ENCODE assay signal across 8 cellular contexts in the genomic region with DNA sequence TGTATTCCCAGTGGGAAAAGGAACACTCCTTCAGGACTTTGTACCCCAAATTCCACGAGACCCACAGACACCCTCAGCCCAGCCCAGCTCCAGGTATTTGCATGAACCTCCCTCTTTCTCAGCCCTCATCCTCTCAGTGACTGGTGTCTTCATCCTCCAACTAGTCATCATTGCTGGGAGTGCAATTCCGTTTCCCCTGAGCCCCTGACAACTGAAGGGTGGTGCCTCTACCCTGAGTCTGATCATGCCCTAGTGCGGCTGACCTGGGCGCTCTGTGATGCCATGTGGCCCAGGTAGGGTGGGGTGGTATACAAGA. TPM values are rescaled to one million over a fixed set of nuclear protein-coding genes. Genes with fewer than 3 reads are reported as not detected.
A peak's percentile ranks its signal among the peaks of the same experiment; 100 is the strongest.
DNase-seq lines count a peak whose midpoint lies in the region; ATAC-seq and TF ChIP-seq lines count a peak whose summit lies in the region.

No MANE protein-coding gene starts in this region.

- H3K9me3 ChIP-seq in lung (ENCODE audit: control insufficient read depth in 2 of 2, insufficient read depth in 1 of 2, low read length in 1 of 2): no peaks in the 10 kb centered on the region

- ATAC-seq in activated CD8-positive, alpha-beta memory T cell treated with anti-CD3 and anti-CD28 coated beads, Interleukin-2, amount 10 ng/mL, durations not matched to agents 7 days and 5 days: peak; percentile 12
- ATAC-seq in HG03103 (IDR thresholded peaks at IDR 0.05; ENCODE audit: low read depth, unreplicated experiment) (peak; percentile 11), lung (ENCODE audit: insufficient read depth, low FRiP score) (no peak)

- H3K4me1 ChIP-seq in lung (ENCODE audit: control insufficient read depth in 2 of 2, insufficient read depth in 2 of 2, low read length in 2 of 2): peaks cover 0 to 11% of the 10 kb centered on the region in 2 donors

- no peaks in the 10 kb centered on the region for H3K27me3 ChIP-seq in lung (ENCODE audit: control insufficient read depth, insufficient read depth)

- H3K4me3 Mint-ChIP-seq in activated CD8-positive, alpha-beta memory T cell treated with anti-CD3 and anti-CD28 coated beads, Interleukin-2, amount 10 ng/mL, durations not matched to agents 7 days and 5 days: peak overlapping the region; percentile 86
- H3K4me3 Mint-ChIP-seq in activated naive CD8-positive, alpha-beta T cell treated with anti-CD3 and anti-CD28 coated beads for 36 hours: peak overlapping the region; percentile 84

- H3K27ac Mint-ChIP-seq in activated CD8-positive, alpha-beta memory T cell treated with anti-CD3 and anti-CD28 coated beads, Interleukin-2, amount 10 ng/mL, durations not matched to agents 7 days and 5 days: peak overlapping the region; percentile 83
- peak overlapping the region; percentile 81 for H3K27ac Mint-ChIP-seq in activated naive CD8-positive, alpha-beta T cell treated with anti-CD3 and anti-CD28 coated beads for 36 hours

- peak overlapping the region; percentile 11 to 65 for H3K27ac ChIP-seq in lung (ENCODE audit: low read depth in 1 of 2, low read length in 1 of 2)

- WGBS in lung, 2 donors: 16% methylated on average over 4 of the region's 4 CpGs

- TF ChIP-seq CTCF in lung (IDR thresholded peaks at IDR 0.05; ENCODE audit: control extremely low read depth, extremely low read depth): no peak

- H3K36me3 Mint-ChIP-seq in activated CD8-positive, alpha-beta memory T cell treated with anti-CD3 and anti-CD28 coated beads, Interleukin-2, amount 10 ng/mL, durations not matched to agents 7 days and 5 days: no peaks in the 10 kb centered on the region
- peaks cover 7% of the 10 kb centered on the region for H3K36me3 Mint-ChIP-seq in activated naive CD8-positive, alpha-beta T cell treated with anti-CD3 and anti-CD28 coated beads for 36 hours

- H3K9me3 Mint-ChIP-seq in activated CD8-positive, alpha-beta memory T cell treated with anti-CD3 and anti-CD28 coated beads, Interleukin-2, amount 10 ng/mL, durations not matched to agents 7 days and 5 days (ENCODE audit: low read depth): no peaks in the 10 kb centered on the region
- H3K9me3 Mint-ChIP-seq in activated naive CD8-positive, alpha-beta T cell treated with anti-CD3 and anti-CD28 coated beads for 36 hours: no peaks in the 10 kb centered on the region

- H3K27me3 Mint-ChIP-seq in activated CD8-positive, alpha-beta memory T cell treated with anti-CD3 and anti-CD28 coated beads, Interleukin-2, amount 10 ng/mL, durations not matched to agents 7 days and 5 days: no peaks in the 10 kb centered on the region
- no peaks in the 10 kb centered on the region for H3K27me3 Mint-ChIP-seq in activated naive CD8-positive, alpha-beta T cell treated with anti-CD3 and anti-CD28 coated beads for 36 hours

- no peak for DNase-seq in activated CD8-positive, alpha-beta memory T cell treated with anti-CD3 and anti-CD28 coated beads, Interleukin-2, amount 10 ng/mL, durations not matched to agents 7 days and 5 days
- no peak for DNase-seq in activated CD8-positive, alpha-beta memory T cell treated with anti-CD3 and anti-CD28 coated beads, Interleukin-2, amount 50 U/mL, for 48 hours
- no peak for DNase-seq in activated naive CD8-positive, alpha-beta T cell treated with anti-CD3 and anti-CD28 coated beads for 36 hours
- DNase-seq in lung (ENCODE audit: low spot score) (no peak), germinal center (ENCODE audit: low spot score) (no peak), COLO829 (ENCODE audit: low spot score) (no peak), HuH-7.5 (ENCODE audit: low spot score) (no peak)

- CTCF ChIA-PET in activated CD8-positive, alpha-beta memory T cell treated with anti-CD3 and anti-CD28 coated beads, Interleukin-2, amount 10 ng/mL, durations not matched to agents 7 days and 5 days (lab: Charles Lee): interaction anchor here (1.2 to 2.3 kb wide), 4 partner anchors 11 to 40 kb away, joined by 4 to 8 read pairs (median 6); a partner anchor contains a TSS

- H3K4me3 ChIP-seq in lung: no peak overlapping the region

- no peaks in the 10 kb centered on the region for H3K36me3 ChIP-seq in lung (ENCODE audit: control insufficient read depth in 2 of 2, insufficient read depth in 2 of 2, low read length in 2 of 2)

- H3K4me1 Mint-ChIP-seq in activated CD8-positive, alpha-beta memory T cell treated with anti-CD3 and anti-CD28 coated beads, Interleukin-2, amount 10 ng/mL, durations not matched to agents 7 days and 5 days: peaks cover 35% of the 10 kb centered on the region
- peaks cover 25% of the 10 kb centered on the region for H3K4me1 Mint-ChIP-seq in activated naive CD8-positive, alpha-beta T cell treated with anti-CD3 and anti-CD28 coated beads for 36 hours

RNA-seq across cellular contexts. Expression of a gene that starts 3.8 kb away (rescaled TPM):
- total RNA-seq in activated CD8-positive, alpha-beta memory T cell treated with anti-CD3 and anti-CD28 coated beads, Interleukin-2, amount 10 ng/mL, durations not matched to agents 7 days and 5 days: 10 to 100 TPM; 70.5 to 74.9 TPM
- 10 to 100 TPM; 59.1 to 62.2 TPM for total RNA-seq in activated naive CD8-positive, alpha-beta T cell treated with anti-CD3 and anti-CD28 coated beads for 36 hours
- 10 to 100 TPM; 26.1 to 35.3 TPM for total RNA-seq in lung
- 10 to 100 TPM; 37.4 to 58.5 TPM for polyA plus RNA-seq in lung

RNA-seq across cellular contexts. Expression of a gene that starts 24.6 kb away (rescaled TPM):
- 10 to 100 TPM; 53.8 to 72.3 TPM for total RNA-seq in activated CD8-positive, alpha-beta memory T cell treated with anti-CD3 and anti-CD28 coated beads, Interleukin-2, amount 10 ng/mL, durations not matched to agents 7 days and 5 days
- 10 to 100 TPM; 46.4 to 48.0 TPM for total RNA-seq in activated naive CD8-positive, alpha-beta T cell treated with anti-CD3 and anti-CD28 coated beads for 36 hours
- 10 to 100 TPM; 31.1 to 41.3 TPM for total RNA-seq in lung
- polyA plus RNA-seq in lung: 10 to 100 TPM; 17.1 to 31.5 TPM

RNA-seq across cellular contexts. Expression of a gene that starts 36.9 kb away (rescaled TPM):
- 10 to 100 TPM; 27.4 to 27.9 TPM for total RNA-seq in activated CD8-positive, alpha-beta memory T cell treated with anti-CD3 and anti-CD28 coated beads, Interleukin-2, amount 10 ng/mL, durations not matched to agents 7 days and 5 days
- 10 to 100 TPM; 15.9 to 16.8 TPM for total RNA-seq in activated naive CD8-positive, alpha-beta T cell treated with anti-CD3 and anti-CD28 coated beads for 36 hours
- total RNA-seq in lung: 10 to 100 TPM; 17.6 to 25.5 TPM
- 10 to 100 TPM; 16.4 to 17.4 TPM for polyA plus RNA-seq in lung

RNA-seq across cellular contexts. Expression of a gene that starts 43.4 kb away (rescaled TPM):
- 1 to 10 TPM; 6.3 to 7.7 TPM for total RNA-seq in activated CD8-positive, alpha-beta memory T cell treated with anti-CD3 and anti-CD28 coated beads, Interleukin-2, amount 10 ng/mL, durations not matched to agents 7 days and 5 days
- total RNA-seq in activated naive CD8-positive, alpha-beta T cell treated with anti-CD3 and anti-CD28 coated beads for 36 hours: 1 to 10 TPM; 3.6 to 4.4 TPM
- 10 to 100 TPM in 1 of 2 donors, 1 to 10 TPM in 1; 5.8 to 12.5 TPM for total RNA-seq in lung
- 1 to 10 TPM; 3.5 to 4.2 TPM for polyA plus RNA-seq in lung
